Comparison of ENCODE assay signal across 16 cellular contexts in genomic region chr1:15350151-15350550, GRCh38.
"Had no signal": no experiment of that assay in that cellular context is flagged by ENCODE, and none has a peak within 500 bp of the region (broad histone marks: within the 10 kb centered on the region; RNA-seq: fewer than 3 reads in every experiment).

No MANE protein-coding gene starts in this region.

- FAIRE-seq: endometrium had no signal

- H3K36me3 ChIP-seq: lower lobe of right lung, suprapubic skin, upper lobe of right lung had no signal

- H3K4me1 ChIP-seq: lower lobe of right lung had no signal

- H3K9me3 ChIP-seq: body of pancreas, lower lobe of right lung, suprapubic skin, upper lobe of right lung had no signal

- DNase-seq: activated CD4-positive, alpha-beta T cell treated with anti-CD3 and anti-CD28 coated beads for 4 hours; activated CD8-positive, alpha-beta T cell treated with anti-CD3 and anti-CD28 coated beads, Interleukin-2, amount 10 ng/mL, durations not matched to agents 7 days and 5 days; activated naive CD4-positive, alpha-beta T cell treated with anti-CD3 and anti-CD28 coated beads, Interleukin-2, amount 50 U/mL, for 16 hours; amniotic stem cell; central memory CD4-positive, alpha-beta T cell; hypothalamus; left cardiac atrium; lower lobe of right lung; naive thymus-derived CD8-positive, alpha-beta T cell; stimulated activated CD4-positive, alpha-beta T cell treated with anti-CD3 and anti-CD28 coated beads, Interleukin-2, amount 100 ng/mL, for 48 hours; stimulated activated naive CD8-positive, alpha-beta T cell treated with anti-CD3 and anti-CD28 coated beads, Interleukin-15, Interleukin-2, amounts not matched to agents 100 U/mL and 50 U/mL, for 24 hours; upper lobe of right lung had no signal

- H3K4me3 ChIP-seq: body of pancreas, lower lobe of right lung, suprapubic skin, upper lobe of right lung had no signal

- H3K27ac ChIP-seq: body of pancreas, lower lobe of right lung, suprapubic skin, upper lobe of right lung, VCaP had no signal

- ATAC-seq: activated CD8-positive, alpha-beta T cell treated with anti-CD3 and anti-CD28 coated beads, Interleukin-2, amount 10 ng/mL, durations not matched to agents 7 days and 5 days; body of pancreas; left cardiac atrium; lower lobe of right lung; naive thymus-derived CD8-positive, alpha-beta T cell; stimulated activated naive CD8-positive, alpha-beta T cell treated with anti-CD3 and anti-CD28 coated beads, Interleukin-15, Interleukin-2, amounts not matched to agents 100 U/mL and 50 U/mL, for 24 hours; upper lobe of right lung had no signal

- H3K27me3 ChIP-seq: body of pancreas, suprapubic skin, upper lobe of right lung had no signal
